23 cellular contexts compared by ENCODE assay signal in the genomic region with DNA sequence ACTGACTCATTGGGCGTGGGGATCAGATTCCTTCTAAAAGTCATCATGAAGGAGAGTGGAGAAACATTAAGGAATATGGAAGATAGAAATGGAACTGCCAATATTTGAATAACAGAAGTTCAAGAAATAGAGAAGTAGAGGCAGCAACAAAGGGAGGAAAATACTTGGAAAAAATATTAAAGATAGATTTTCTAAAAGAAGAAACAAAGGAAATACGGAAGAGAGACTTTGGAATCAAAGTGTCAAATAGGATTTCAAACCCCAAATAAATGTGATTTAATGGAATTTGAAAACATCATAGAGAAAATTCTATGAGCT.
A peak's percentile ranks its signal among the peaks of the same experiment; 100 is the strongest.
DNase-seq lines count a peak whose midpoint lies in the region; ATAC-seq and TF ChIP-seq lines count a peak whose summit lies in the region.
"Had no signal": no experiment of that assay in that cellular context is flagged by ENCODE, and none has a peak within 500 bp of the region (broad histone marks: within the 10 kb centered on the region; RNA-seq: fewer than 3 reads in every experiment).

No MANE protein-coding gene starts in this region.

- DNase-seq in EL (peak; percentile 35), PC-9 (no peak), fibroblast of gingiva (ENCODE audit: low read depth) (peak; percentile 17), CD1c-positive myeloid dendritic cell (ENCODE audit: extremely low spot score) (no peak), type B pancreatic cell (ENCODE audit: extremely low spot score, unreplicated experiment) (no peak)
- DNase-seq: activated CD4-positive, alpha-beta T cell treated with anti-CD3 and anti-CD28 coated beads, Interleukin-2, amount 50 U/mL, for 48 hours; activated gamma-delta T cell; activated T-cell treated with anti-CD3 and anti-CD28 coated beads for 4 hours; adrenal gland; left cardiac atrium; mesendoderm; naive thymus-derived CD8-positive, alpha-beta T cell; NCI-H146; NCI-H2171; T-helper 2 cell; testis; WERI-Rb-1 had no signal

- CTCF ChIA-PET in PC-9 (lab: Charles Lee): interaction anchor here (0.6 kb wide), 1 partner anchor 34 kb away, joined by 4 read pairs; no protein-coding TSS in a partner anchor

- intact Hi-C loops in PC-9 (cut with micrococcal nuclease; ENCODE audit: unreplicated experiment): loop anchor here (1.0 to 10.0 kb wide), 4 partner anchors 38 to 607 kb away; partner anchors contain the start of gene KLF4

- H3K27ac Mint-ChIP-seq in type B pancreatic cell: no peak overlapping the region
- H3K27ac Mint-ChIP-seq: dendritic cell treated with granulocyte-macrophage colony-stimulating factor and Interleukin-4, amounts not matched to agents 40 ng/mL and 50 ng/mL, for 4 days; naive thymus-derived CD8-positive, alpha-beta T cell; stimulated activated memory B cell treated with anti-CD40 and anti-IgM and Interleukin-4, amounts not matched to agents 10 μg/mL and 1 μg/mL and 100 μg/mL, for 72 hours had no signal

- no peaks in the 10 kb centered on the region for H3K9me3 Mint-ChIP-seq in type B pancreatic cell
- H3K9me3 Mint-ChIP-seq: stimulated activated memory B cell treated with anti-CD40 and anti-IgM and Interleukin-4, amounts not matched to agents 10 μg/mL and 1 μg/mL and 100 μg/mL, for 72 hours had no signal

- no peak overlapping the region for H3K4me3 ChIP-seq in PC-9
- no peak overlapping the region for H3K4me3 ChIP-seq in skeletal muscle satellite cell (ENCODE audit: low read length)
- H3K4me3 ChIP-seq: adrenal gland, gastroesophageal sphincter, testis had no signal

- H2AFZ ChIP-seq in PC-9: no peak overlapping the region

- H3K27me3 ChIP-seq in PC-9 (ENCODE audit: insufficient read depth, low read depth): no peaks in the 10 kb centered on the region
- no peaks in the 10 kb centered on the region for H3K27me3 ChIP-seq in skeletal muscle satellite cell (ENCODE audit: control insufficient read depth, insufficient read depth, low read length)
- H3K27me3 ChIP-seq: adrenal gland, gastroesophageal sphincter, testis had no signal

- H3F3A ChIP-seq in PC-9 (ENCODE audit: insufficient read depth, low read depth): peaks cover 29% of the 10 kb centered on the region

- BruUV-seq in PC-9 (replicated peaks; lab: Mats Ljungman, UMichigan): no TSS peak

- no peaks in the 10 kb centered on the region for H3K36me3 Mint-ChIP-seq in type B pancreatic cell
- H3K36me3 Mint-ChIP-seq: stimulated activated memory B cell treated with anti-CD40 and anti-IgM and Interleukin-4, amounts not matched to agents 10 μg/mL and 1 μg/mL and 100 μg/mL, for 72 hours had no signal

- H4K20me1 ChIP-seq in PC-9 (ENCODE audit: insufficient read depth): no peaks in the 10 kb centered on the region

- H3K27ac ChIP-seq in PC-9: peak overlapping the region; percentile 85
- H3K27ac ChIP-seq: adrenal gland, testis, WERI-Rb-1 had no signal

- H3K9ac ChIP-seq in skeletal muscle satellite cell (ENCODE audit: low read depth, low read length): no peak overlapping the region

- H3K4me1 ChIP-seq in PC-9 (replicated peaks; ENCODE audit: insufficient read depth) (peaks cover 36% of the 10 kb centered on the region), skeletal muscle satellite cell (ENCODE audit: control insufficient read depth, insufficient read depth, low read length) (peaks cover 14% of the 10 kb centered on the region)
- H3K4me1 ChIP-seq: adrenal gland, gastroesophageal sphincter, testis had no signal

- no peaks in the 10 kb centered on the region for H3K79me2 ChIP-seq in PC-9 (ENCODE audit: low read depth)

- H3K9me3 ChIP-seq in PC-9 (ENCODE audit: insufficient read depth, low read depth) (peaks cover 7% of the 10 kb centered on the region), skeletal muscle satellite cell (replicated peaks; ENCODE audit: low read length) (no peaks in the 10 kb centered on the region)
- H3K9me3 ChIP-seq: adrenal gland, gastroesophageal sphincter, testis had no signal

- TF ChIP-seq CTCF in PC-9 (conservative IDR thresholded peaks at IDR 0.05): no peak
- no peak for TF ChIP-seq CTCF in type B pancreatic cell (conservative IDR thresholded peaks at IDR 0.05)

- no peak overlapping the region for H3K4me3 Mint-ChIP-seq in type B pancreatic cell
- H3K4me3 Mint-ChIP-seq: dendritic cell treated with granulocyte-macrophage colony-stimulating factor and Interleukin-4, amounts not matched to agents 40 ng/mL and 50 ng/mL, for 4 days; naive thymus-derived CD8-positive, alpha-beta T cell; stimulated activated memory B cell treated with anti-CD40 and anti-IgM and Interleukin-4, amounts not matched to agents 10 μg/mL and 1 μg/mL and 100 μg/mL, for 72 hours had no signal

- no peaks in the 10 kb centered on the region for H3K9me2 ChIP-seq in PC-9 (ENCODE audit: insufficient read depth)

- no peak for ATAC-seq in GM21576 (IDR thresholded peaks at IDR 0.05; ENCODE audit: unreplicated experiment)
- ATAC-seq: naive thymus-derived CD8-positive, alpha-beta T cell; sciatic nerve; stimulated activated memory B cell treated with anti-CD40 and anti-IgM and Interleukin-4, amounts not matched to agents 10 μg/mL and 1 μg/mL and 100 μg/mL, for 72 hours had no signal

- H3K36me3 ChIP-seq in PC-9 (ENCODE audit: low read depth) (no peaks in the 10 kb centered on the region), skeletal muscle satellite cell (ENCODE audit: insufficient read depth, low read length) (no peaks in the 10 kb centered on the region)
- H3K36me3 ChIP-seq: adrenal gland, gastroesophageal sphincter, WERI-Rb-1 had no signal

- peaks cover 1% of the 10 kb centered on the region for H3K27me3 Mint-ChIP-seq in type B pancreatic cell
- H3K27me3 Mint-ChIP-seq: dendritic cell treated with granulocyte-macrophage colony-stimulating factor and Interleukin-4, amounts not matched to agents 40 ng/mL and 50 ng/mL, for 4 days had no signal

- H3K4me2 ChIP-seq in PC-9: peak overlapping the region; percentile 32
- peak overlapping the region; percentile 2 for H3K4me2 ChIP-seq in skeletal muscle satellite cell (ENCODE audit: low read length)

- H3K4me1 Mint-ChIP-seq in type B pancreatic cell (ENCODE audit: unreplicated experiment): no peaks in the 10 kb centered on the region
- H3K4me1 Mint-ChIP-seq: naive thymus-derived CD8-positive, alpha-beta T cell; stimulated activated memory B cell treated with anti-CD40 and anti-IgM and Interleukin-4, amounts not matched to agents 10 μg/mL and 1 μg/mL and 100 μg/mL, for 72 hours had no signal

- POLR2A ChIA-PET in PC-9 (lab: Charles Lee; ENCODE audit: unreplicated experiment): no interaction called here

Comparison
In these comparisons a context has a peak if more than half of its experiments do, and no peak if none do; other contexts are left out.
1. DNase-seq: peak in EL (single experiment) and fibroblast of gingiva (single experiment); none in PC-9 (0 of 2), CD1c-positive myeloid dendritic cell (single experiment) and type B pancreatic cell (single experiment).